ENCODE assay signal across 1 cellular context in the genomic region with DNA sequence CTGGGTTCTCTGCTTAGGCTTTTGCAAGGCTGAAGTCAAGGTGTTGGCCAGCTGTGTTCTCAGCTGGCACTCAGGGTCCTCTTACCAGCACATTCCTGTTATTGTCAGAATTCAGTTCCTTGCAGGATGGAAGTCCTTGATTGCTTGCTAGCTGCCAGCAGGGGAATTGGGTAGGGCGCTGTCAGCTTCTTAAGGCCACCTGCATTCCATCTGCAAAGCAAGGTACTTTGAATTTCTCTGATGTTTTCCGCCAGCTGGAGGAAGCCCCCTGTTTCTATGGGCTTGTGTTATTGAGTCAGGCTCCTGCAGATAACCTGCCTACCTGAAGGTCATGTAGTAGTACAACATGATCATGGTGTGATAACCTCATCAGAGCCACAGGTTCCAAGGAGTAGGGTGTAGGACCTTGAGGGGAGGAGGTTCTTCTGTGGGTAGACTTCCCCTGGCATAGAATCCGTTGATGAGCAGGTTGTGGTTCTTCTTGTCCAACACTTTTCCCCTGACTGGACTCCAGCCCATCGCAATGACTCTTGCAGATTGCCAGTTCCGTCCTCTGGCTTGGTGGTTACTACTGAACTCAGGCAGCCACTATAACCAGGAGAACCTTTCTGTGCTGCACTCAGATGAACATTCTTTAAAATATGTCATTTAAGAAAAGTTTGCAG.
TF ChIP-seq lines count a peak whose summit lies in the region.

No MANE protein-coding gene starts in this region.

TF ChIP-seq in H1, 55 proteins besides CTCF, POLR2A, EP300 and RAD21:
- TF ChIP-seq SUZ12 (IDR thresholded peaks at IDR 0.05; ENCODE audit: low read length): no peak
- TF ChIP-seq TEAD4 (IDR thresholded peaks at IDR 0.05; ENCODE audit: low read depth, low read length): peak; percentile 59
- TF ChIP-seq FOSL1 (IDR thresholded peaks at IDR 0.05; ENCODE audit: insufficient read depth, low read depth, low read length): no peak
- no peak for TF ChIP-seq CBX8 (IDR thresholded peaks at IDR 0.05; ENCODE audit: borderline replicate concordance, low read depth, low read length)
- peak; percentile 89 to 92; a peak in 3 of 4 replicates for TF ChIP-seq SIN3A (conservative IDR thresholded peaks at IDR 0.05 in 1 of 2, IDR thresholded peaks at IDR 0.05 in 1 of 2; ENCODE audit: low read depth in 1 of 2, low read length in 2 of 2)
- no peak for TF ChIP-seq GABPA (IDR thresholded peaks at IDR 0.05; ENCODE audit: borderline replicate concordance, insufficient read depth, low read length)
- TF ChIP-seq SAP30 (IDR thresholded peaks at IDR 0.05; ENCODE audit: insufficient read depth, insufficient replicate concordance, low read length): peak; percentile 34
- no peak for TF ChIP-seq BCL11A (IDR thresholded peaks at IDR 0.05; ENCODE audit: low read depth in 2 of 2, low read length in 2 of 2)
- TF ChIP-seq ASH2L (IDR thresholded peaks at IDR 0.05; ENCODE audit: low read length): no peak
TF ChIP-seq in H1: peak in this region for 3.
